ENCODE assay signal across 11 cellular contexts in genomic region chr14:49550284-49551184, GRCh38. TPM values are rescaled to one million over a fixed set of nuclear protein-coding genes. Genes with fewer than 3 reads are reported as not detected.
DNase-seq lines count a peak whose midpoint lies in the region; ATAC-seq, FAIRE-seq and TF ChIP-seq lines count a peak whose summit lies in the region.
"Had no signal": no experiment of that assay in that cellular context is flagged by ENCODE, and none has a peak within 500 bp of the region (broad histone marks: within the 10 kb centered on the region; RNA-seq: fewer than 3 reads in every experiment).

No MANE protein-coding gene starts in this region.

- no peaks in the 10 kb centered on the region for H3K9me3 Mint-ChIP-seq in progenitor cell of endocrine pancreas (ENCODE audit: low read depth)
- H3K9me3 Mint-ChIP-seq in activated T-helper 17 cell treated with anti-CD3 and anti-CD28 coated beads, Interleukin-2, amount 50 U/mL, for 72 hours, result no peaks in the 10 kb centered on the region

- TF ChIP-seq CTCF in endothelial cell of umbilical vein (IDR thresholded peaks at IDR 0.05; ENCODE audit: extremely low read depth in 1 of 2, insufficient read depth in 1 of 2, low read depth in 1 of 2, low read length in 2 of 2), result peak in 1 of 2 donors; percentile 8
- TF ChIP-seq CTCF in progenitor cell of endocrine pancreas (IDR thresholded peaks at IDR 0.05; ENCODE audit: unreplicated experiment), result peak; percentile 33

- no peak overlapping the region for H2AFZ ChIP-seq in endothelial cell of umbilical vein (ENCODE audit: low read depth, low read length)

- no peak overlapping the region for H3K4me2 ChIP-seq in endothelial cell of umbilical vein (ENCODE audit: insufficient read depth, low read length)

- no peak overlapping the region for H3K27ac ChIP-seq in endothelial cell of umbilical vein (ENCODE audit: insufficient read depth, low read depth, low read length)

- H3K27ac Mint-ChIP-seq in progenitor cell of endocrine pancreas, result no peak overlapping the region
- H3K27ac Mint-ChIP-seq in activated T-helper 17 cell treated with anti-CD3 and anti-CD28 coated beads, Interleukin-2, amount 50 U/mL, for 72 hours, result no peak overlapping the region
- H3K27ac Mint-ChIP-seq: B cell had no signal

- H3K9ac ChIP-seq in endothelial cell of umbilical vein (replicated peaks; ENCODE audit: extremely low read depth, insufficient read depth, low read length), result no peak overlapping the region

- H3K4me3 Mint-ChIP-seq in progenitor cell of endocrine pancreas (ENCODE audit: low read depth), result no peak overlapping the region
- no peak overlapping the region for H3K4me3 Mint-ChIP-seq in activated T-helper 17 cell treated with anti-CD3 and anti-CD28 coated beads, Interleukin-2, amount 50 U/mL, for 72 hours
- H3K4me3 Mint-ChIP-seq: B cell had no signal

- H3K9me1 ChIP-seq in endothelial cell of umbilical vein (replicated peaks; ENCODE audit: control insufficient read depth, extremely low read depth, insufficient read depth, low read length), result no peaks in the 10 kb centered on the region

- no peak for FAIRE-seq in endothelial cell of umbilical vein (lab: Jason Lieb, UNC)

- no peaks in the 10 kb centered on the region for H4K20me1 ChIP-seq in endothelial cell of umbilical vein (replicated peaks; ENCODE audit: control insufficient read depth, extremely low read depth, insufficient read depth, low read length)

- dilution Hi-C loops in endothelial cell of umbilical vein (cut with MboI; ENCODE audit: extremely low pct_ligation_motif_present, low sequenced_read_pairs), result no loop called here

- TF ChIP-seq POLR2A in endothelial cell of umbilical vein (IDR thresholded peaks at IDR 0.05; ENCODE audit: low read depth, low read length), result no peak

- no peaks in the 10 kb centered on the region for H3K79me2 ChIP-seq in endothelial cell of umbilical vein (ENCODE audit: control insufficient read depth, insufficient read depth, low read length)

- no peaks in the 10 kb centered on the region for H3K27me3 Mint-ChIP-seq in progenitor cell of endocrine pancreas
- H3K27me3 Mint-ChIP-seq in activated T-helper 17 cell treated with anti-CD3 and anti-CD28 coated beads, Interleukin-2, amount 50 U/mL, for 72 hours, result no peaks in the 10 kb centered on the region
- H3K27me3 Mint-ChIP-seq: B cell had no signal

- no peaks in the 10 kb centered on the region for H3K9me3 ChIP-seq in endothelial cell of umbilical vein (replicated peaks; ENCODE audit: control insufficient read depth, insufficient read depth, low read length)

- H3K4me1 ChIP-seq in endothelial cell of umbilical vein (ENCODE audit: control insufficient read depth, extremely low read depth, insufficient read depth, low read length), result no peaks in the 10 kb centered on the region

- CTCF ChIA-PET in endothelial cell of umbilical vein (lab: Charles Lee), result interaction anchor here (0.7 to 6.1 kb wide), 8 partner anchors 11 to 1635 kb away, joined by 3 to 119 read pairs (median 4); no protein-coding TSS in a partner anchor

- intact Hi-C loops in endothelial cell of umbilical vein (cut with micrococcal nuclease) (loop anchor here (1.0 kb wide), 1 partner anchor 89 kb away; no protein-coding TSS in a partner anchor), Right ventricle myocardium inferior (cut with DNase I) (no loop called here)

- POLR2A ChIA-PET in endothelial cell of umbilical vein (lab: Charles Lee), result no interaction called here

- H3K27me3 ChIP-seq in endothelial cell of umbilical vein (ENCODE audit: control insufficient read depth in 2 of 2, insufficient read depth in 2 of 2, low read length in 2 of 2), result peaks cover 0 to 2% of the 10 kb centered on the region in 2 experiments

- BruUV-seq in endothelial cell of umbilical vein (replicated peaks; lab: Mats Ljungman, UMichigan), result no TSS peak

- no peaks in the 10 kb centered on the region for H3K36me3 ChIP-seq in endothelial cell of umbilical vein (ENCODE audit: control insufficient read depth in 2 of 2, extremely low read depth in 1 of 2, insufficient read depth in 2 of 2, low read length in 2 of 2)

- no peaks in the 10 kb centered on the region for H3K36me3 Mint-ChIP-seq in progenitor cell of endocrine pancreas (ENCODE audit: insufficient read depth)
- H3K36me3 Mint-ChIP-seq in activated T-helper 17 cell treated with anti-CD3 and anti-CD28 coated beads, Interleukin-2, amount 50 U/mL, for 72 hours (ENCODE audit: low read depth), result no peaks in the 10 kb centered on the region

- no peak for ATAC-seq in Right ventricle myocardium inferior
- no peak for ATAC-seq in activated T-helper 17 cell treated with anti-CD3 and anti-CD28 coated beads, Interleukin-2, amount 50 U/mL, for 72 hours (replicated peaks)

- peaks cover 17% of the 10 kb centered on the region for H3K4me1 Mint-ChIP-seq in progenitor cell of endocrine pancreas (ENCODE audit: low read depth)
- no peaks in the 10 kb centered on the region for H3K4me1 Mint-ChIP-seq in activated T-helper 17 cell treated with anti-CD3 and anti-CD28 coated beads, Interleukin-2, amount 50 U/mL, for 72 hours

- H3K4me3 ChIP-seq in endothelial cell of umbilical vein (replicated peaks in 1 of 3; ENCODE audit: insufficient read depth in 1 of 3, low read depth in 1 of 3, low read length in 3 of 3), result no peak overlapping the region

- DNase-seq in NCI-H1105 treated with DMSO at 0.1 percent for 48 hours (lab: John Stamatoyannopoulos, UW) (peak; percentile 10), NCI-H1105 (lab: John Stamatoyannopoulos, UW) (no peak), NCI-H524 treated with DMSO at 0.1 percent for 48 hours (lab: John Stamatoyannopoulos, UW) (peak; percentile 70), endothelial cell of umbilical vein (ENCODE audit: low read depth, low spot score) (peak; percentile 31), progenitor cell of endocrine pancreas (ENCODE audit: low spot score, unreplicated experiment) (no peak), amniotic stem cell (lab: John Stamatoyannopoulos, UW) (no peak), Right ventricle myocardium inferior (ENCODE audit: missing footprints) (no peak)
- DNase-seq: activated T-cell treated with anti-CD3 and anti-CD28 coated beads, Interleukin-2, amount 50 U/mL, for 48 hours; stimulated activated naive CD4-positive, alpha-beta T cell had no signal

TF ChIP-seq in endothelial cell of umbilical vein, 7 proteins besides CTCF, POLR2A, EP300 and RAD21:
- no peak for TF ChIP-seq GATA2 (IDR thresholded peaks at IDR 0.05; ENCODE audit: insufficient read depth, insufficient read length, low read depth, low read length)
- TF ChIP-seq POLR2AphosphoS5 (IDR thresholded peaks at IDR 0.05; ENCODE audit: insufficient read depth, low read depth, low read length), result no peak
- TF ChIP-seq MYC (IDR thresholded peaks at IDR 0.05; ENCODE audit: low read depth, low read length), result no peak
- TF ChIP-seq EZH2 (IDR thresholded peaks at IDR 0.05; ENCODE audit: borderline replicate concordance, low read depth, low read length, severe bottlenecking), result no peak
- no peak for TF ChIP-seq JUN (IDR thresholded peaks at IDR 0.05; ENCODE audit: borderline replicate concordance, insufficient read depth, insufficient read length, low read depth)
- TF ChIP-seq MAX (IDR thresholded peaks at IDR 0.05; ENCODE audit: insufficient read depth, insufficient read length), result no peak
TF ChIP-seq in endothelial cell of umbilical vein: peak in this region for 0.

RNA-seq across cellular contexts. Expression of gene RPS29, which starts 35.6 kb away (rescaled TPM):
- total RNA-seq in endothelial cell of umbilical vein (1,408 and 1,453 TPM in 2 replicates), progenitor cell of endocrine pancreas (1,117 and 1,256 TPM in 2 replicates), Right ventricle myocardium inferior (918 TPM)
- polyA plus RNA-seq in endothelial cell of umbilical vein, result 13,992 and 14,040 TPM in 2 replicates
- 11,440 and 11,541 TPM in 2 replicates for polyA plus RNA-seq in endothelial cell of umbilical vein (2011; cell fraction: cytosol; rRNA removed)
- polyA plus RNA-seq in endothelial cell of umbilical vein (2011; cell fraction: nucleus; rRNA removed), result 2,321 and 3,038 TPM in 2 replicates
- polyA plus RNA-seq in endothelial cell of umbilical vein (2012), result 6,267 and 6,888 TPM in 2 replicates
- 1,176 and 1,327 TPM in 2 replicates for polyA minus RNA-seq in endothelial cell of umbilical vein
- 684 TPM for polyA minus RNA-seq in endothelial cell of umbilical vein (2011; cell fraction: cytosol; rRNA and poly(A)+ RNA removed)
- 167 and 185 TPM in 2 replicates for polyA minus RNA-seq in endothelial cell of umbilical vein (2011; cell fraction: nucleus; rRNA and poly(A)+ RNA removed)
- 1,000 to 10,000 TPM; 2,187 to 2,396 TPM for total RNA-seq in activated T-helper 17 cell treated with anti-CD3 and anti-CD28 coated beads, Interleukin-2, amount 50 U/mL, for 72 hours

RNA-seq across cellular contexts. Expression of gene LRR1, which starts 48.2 kb away (rescaled TPM):
- total RNA-seq in endothelial cell of umbilical vein (30.1 and 30.9 TPM in 2 replicates), progenitor cell of endocrine pancreas (15.6 and 16.4 TPM in 2 replicates), Right ventricle myocardium inferior (6.2 TPM)
- 11.4 and 17.7 TPM in 2 replicates for polyA plus RNA-seq in endothelial cell of umbilical vein
- 19.5 and 20.3 TPM in 2 replicates for polyA plus RNA-seq in endothelial cell of umbilical vein (2011; cell fraction: cytosol; rRNA removed)
- polyA plus RNA-seq in endothelial cell of umbilical vein (2011; cell fraction: nucleus; rRNA removed), result 9.7 and 15.5 TPM in 2 replicates
- 14.1 and 24.0 TPM in 2 replicates for polyA plus RNA-seq in endothelial cell of umbilical vein (2012)
- 9.0 and 9.2 TPM in 2 replicates for polyA minus RNA-seq in endothelial cell of umbilical vein
- 19.5 TPM for polyA minus RNA-seq in endothelial cell of umbilical vein (2011; cell fraction: cytosol; rRNA and poly(A)+ RNA removed)
- 6.1 and 9.1 TPM in 2 replicates for polyA minus RNA-seq in endothelial cell of umbilical vein (2011; cell fraction: nucleus; rRNA and poly(A)+ RNA removed)
- 10 to 100 TPM; 29.6 to 62.2 TPM for total RNA-seq in activated T-helper 17 cell treated with anti-CD3 and anti-CD28 coated beads, Interleukin-2, amount 50 U/mL, for 72 hours

Comparison
In these comparisons a context has a peak if more than half of its experiments do, and no peak if none do; other contexts are left out.
1. DNase-seq: peak in NCI-H1105 treated with DMSO at 0.1 percent for 48 hours (single experiment), NCI-H524 treated with DMSO at 0.1 percent for 48 hours (single experiment) and endothelial cell of umbilical vein (single experiment); none in NCI-H1105 (single experiment), progenitor cell of endocrine pancreas (single experiment), amniotic stem cell (single experiment) and Right ventricle myocardium inferior (single experiment).